15 cellular contexts compared by ENCODE assay signal in genomic region chr11:46657186-46657585, GRCh38. TPM values are rescaled to one million over a fixed set of nuclear protein-coding genes. Genes with fewer than 3 reads are reported as not detected.
DNase-seq lines count a peak whose midpoint lies in the region; ATAC-seq, FAIRE-seq and TF ChIP-seq lines count a peak whose summit lies in the region.
"Had no signal": no experiment of that assay in that cellular context is flagged by ENCODE, and none has a peak within 500 bp of the region (broad histone marks: within the 10 kb centered on the region; RNA-seq: fewer than 3 reads in every experiment).

No MANE protein-coding gene starts in this region.

- H3K4me1 Mint-ChIP-seq in MCF 10A (ENCODE audit: insufficient read depth, unreplicated experiment) = peaks cover 12% of the 10 kb centered on the region
- no peaks in the 10 kb centered on the region for H3K4me1 Mint-ChIP-seq in activated naive CD8-positive, alpha-beta T cell treated with anti-CD3 and anti-CD28 coated beads for 36 hours

- H3K27ac Mint-ChIP-seq in MCF 10A (ENCODE audit: low read depth, unreplicated experiment) = peak overlapping the region; percentile 73
- H3K27ac Mint-ChIP-seq in activated naive CD8-positive, alpha-beta T cell treated with anti-CD3 and anti-CD28 coated beads for 36 hours = no peak overlapping the region

- H4K20me1 ChIP-seq in endothelial cell of umbilical vein (replicated peaks; ENCODE audit: control insufficient read depth, extremely low read depth, insufficient read depth, low read length) (no peaks in the 10 kb centered on the region), osteoblast (ENCODE audit: insufficient read depth, low read length) (no peaks in the 10 kb centered on the region), hepatocyte (ENCODE audit: insufficient read depth, poor library complexity, severe bottlenecking) (no peaks in the 10 kb centered on the region)

- ATAC-seq in HG02678 (IDR thresholded peaks at IDR 0.05; ENCODE audit: unreplicated experiment) = no peak
- ATAC-seq: HCT116 had no signal

- H3K9me3 Mint-ChIP-seq in MCF 10A (ENCODE audit: unreplicated experiment) = no peaks in the 10 kb centered on the region
- H3K9me3 Mint-ChIP-seq in activated naive CD8-positive, alpha-beta T cell treated with anti-CD3 and anti-CD28 coated beads for 36 hours = no peaks in the 10 kb centered on the region

- TF ChIP-seq POLR2A in breast epithelium (IDR thresholded peaks at IDR 0.05) (no peak), endothelial cell of umbilical vein (IDR thresholded peaks at IDR 0.05; ENCODE audit: low read depth, low read length) (no peak)

- no peak for TF ChIP-seq CTCF in MCF 10A (IDR thresholded peaks at IDR 0.05; ENCODE audit: unreplicated experiment)
- TF ChIP-seq CTCF in breast epithelium (IDR thresholded peaks at IDR 0.05) = no peak
- TF ChIP-seq CTCF in endothelial cell of umbilical vein (IDR thresholded peaks at IDR 0.05; ENCODE audit: extremely low read depth in 1 of 2, insufficient read depth in 1 of 2, low read depth in 1 of 2, low read length in 2 of 2) = no peak
- no peak for TF ChIP-seq CTCF in osteoblast (IDR thresholded peaks at IDR 0.05; ENCODE audit: extremely low read depth, low read depth, low read length)
- TF ChIP-seq CTCF in hepatocyte (IDR thresholded peaks at IDR 0.05; ENCODE audit: poor library complexity) = no peak

- DNase-seq in MCF 10A (ENCODE audit: unreplicated experiment) (no peak), breast epithelium (ENCODE audit: low spot score in 2 of 2) (no peak), endothelial cell of umbilical vein (ENCODE audit: low read depth, low spot score) (no peak), osteoblast (ENCODE audit: insufficient read length, low spot score, missing footprints) (no peak), HuH-7.5 (ENCODE audit: low spot score) (no peak), hepatocyte (ENCODE audit: low spot score) (no peak)
- no peak for DNase-seq in activated naive CD8-positive, alpha-beta T cell treated with anti-CD3 and anti-CD28 coated beads for 36 hours
- DNase-seq: Caco-2, NCI-H1436, NCI-H2081, NCI-H524, Peyer's patch had no signal

- H3K9me2 ChIP-seq in hepatocyte (replicated peaks; ENCODE audit: insufficient read depth) = no peaks in the 10 kb centered on the region

- H3K27ac ChIP-seq in breast epithelium = peak overlapping the region in 1 of 2 donors; percentile 4
- no peak overlapping the region for H3K27ac ChIP-seq in endothelial cell of umbilical vein (ENCODE audit: insufficient read depth, low read depth, low read length)
- H3K27ac ChIP-seq in osteoblast (ENCODE audit: low read depth, low read length) = peak overlapping the region; percentile 21
- H3K27ac ChIP-seq in hepatocyte = no peak overlapping the region
- H3K27ac ChIP-seq: Peyer's patch had no signal

- CTCF ChIA-PET in MCF 10A (lab: Yijun Ruan, JAX) (interaction anchor here (1.5 kb wide), 1 partner anchor 15 kb away, joined by 3 read pairs; no protein-coding TSS in a partner anchor), endothelial cell of umbilical vein (lab: Charles Lee) (interaction anchor here (0.9 to 1.2 kb wide), 2 partner anchors 20 to 128 kb away, joined by 3 read pairs; no protein-coding TSS in a partner anchor)

- POLR2A ChIA-PET in MCF 10A (lab: Yijun Ruan, JAX) = interaction anchor here (1.2 to 3.9 kb wide), 4 partner anchors 15 to 44 kb away, joined by 3 to 24 read pairs (median 6); partner anchors contain the start of genes ARHGAP1 and ZNF408
- POLR2A ChIA-PET in endothelial cell of umbilical vein (lab: Charles Lee) = interaction anchor here (0.6 kb wide), 1 partner anchor 1069 kb away, joined by 5 read pairs; no protein-coding TSS in a partner anchor

- H3K9me3 ChIP-seq in breast epithelium = no peaks in the 10 kb centered on the region
- H3K9me3 ChIP-seq in endothelial cell of umbilical vein (replicated peaks; ENCODE audit: control insufficient read depth, insufficient read depth, low read length) = no peaks in the 10 kb centered on the region
- no peaks in the 10 kb centered on the region for H3K9me3 ChIP-seq in osteoblast (ENCODE audit: low read depth, low read length)
- no peaks in the 10 kb centered on the region for H3K9me3 ChIP-seq in hepatocyte (ENCODE audit: low read depth)
- H3K9me3 ChIP-seq: Caco-2, Peyer's patch had no signal

- no peak overlapping the region for H3K4me3 ChIP-seq in breast epithelium
- no peak overlapping the region for H3K4me3 ChIP-seq in endothelial cell of umbilical vein (replicated peaks in 1 of 3; ENCODE audit: insufficient read depth in 1 of 3, low read depth in 1 of 3, low read length in 3 of 3)
- no peak overlapping the region for H3K4me3 ChIP-seq in osteoblast (ENCODE audit: insufficient read depth, low read length)
- H3K4me3 ChIP-seq in hepatocyte = no peak overlapping the region
- H3K4me3 ChIP-seq: Peyer's patch had no signal

- H3K36me3 ChIP-seq in breast epithelium (peaks cover 15% of the 10 kb centered on the region), endothelial cell of umbilical vein (ENCODE audit: control insufficient read depth in 2 of 2, extremely low read depth in 1 of 2, insufficient read depth in 2 of 2, low read length in 2 of 2) (peaks cover 12 to 18% of the 10 kb centered on the region in 2 experiments), osteoblast (ENCODE audit: insufficient read depth, low read length) (peaks cover 41% of the 10 kb centered on the region), hepatocyte (replicated peaks; ENCODE audit: insufficient read depth, low read depth) (peaks cover 4% of the 10 kb centered on the region)

- BruUV-seq in MCF 10A (replicated peaks; lab: Mats Ljungman, UMichigan) (no TSS peak), endothelial cell of umbilical vein (replicated peaks; lab: Mats Ljungman, UMichigan) (no TSS peak)

- no peak overlapping the region for H2AFZ ChIP-seq in endothelial cell of umbilical vein (ENCODE audit: low read depth, low read length)
- no peak overlapping the region for H2AFZ ChIP-seq in osteoblast (ENCODE audit: low read length)
- H2AFZ ChIP-seq in hepatocyte = no peak overlapping the region

- intact Hi-C loops in MCF 10A (cut with micrococcal nuclease) = no loop called here
- intact Hi-C loops in breast epithelium (cut with DNase I; ENCODE audit: low total_unique reads) = no loop called here
- intact Hi-C loops in endothelial cell of umbilical vein (cut with micrococcal nuclease) = no loop called here

- no peaks in the 10 kb centered on the region for H3K27me3 Mint-ChIP-seq in MCF 10A (ENCODE audit: insufficient read depth, unreplicated experiment)
- no peaks in the 10 kb centered on the region for H3K27me3 Mint-ChIP-seq in activated naive CD8-positive, alpha-beta T cell treated with anti-CD3 and anti-CD28 coated beads for 36 hours

- dilution Hi-C loops in endothelial cell of umbilical vein (cut with MboI; ENCODE audit: extremely low pct_ligation_motif_present, low sequenced_read_pairs) = no loop called here

- H3K4me1 ChIP-seq in breast epithelium (no peaks in the 10 kb centered on the region), endothelial cell of umbilical vein (ENCODE audit: control insufficient read depth, extremely low read depth, insufficient read depth, low read length) (no peaks in the 10 kb centered on the region), osteoblast (ENCODE audit: insufficient read depth, low read length) (peaks cover 14% of the 10 kb centered on the region), hepatocyte (ENCODE audit: insufficient read depth) (peaks cover 14% of the 10 kb centered on the region)
- H3K4me1 ChIP-seq: Caco-2, Peyer's patch had no signal

- H3K9me1 ChIP-seq in endothelial cell of umbilical vein (replicated peaks; ENCODE audit: control insufficient read depth, extremely low read depth, insufficient read depth, low read length) = no peaks in the 10 kb centered on the region

- no peaks in the 10 kb centered on the region for H3K27me3 ChIP-seq in breast epithelium
- no peaks in the 10 kb centered on the region for H3K27me3 ChIP-seq in endothelial cell of umbilical vein (ENCODE audit: control insufficient read depth in 2 of 2, insufficient read depth in 2 of 2, low read length in 2 of 2)
- no peaks in the 10 kb centered on the region for H3K27me3 ChIP-seq in osteoblast (ENCODE audit: insufficient read depth, low read length)
- H3K27me3 ChIP-seq in hepatocyte = no peaks in the 10 kb centered on the region
- H3K27me3 ChIP-seq: Peyer's patch had no signal

- 88% methylated on average over 3 of the region's 3 CpGs for WGBS in hepatocyte (ENCODE audit: low lambda C conversion rate, missing lambda C conversion rate)

- H3K4me2 ChIP-seq in endothelial cell of umbilical vein (ENCODE audit: insufficient read depth, low read length) = no peak overlapping the region
- H3K4me2 ChIP-seq in osteoblast (ENCODE audit: insufficient read depth, low read length) = no peak overlapping the region
- H3K4me2 ChIP-seq in hepatocyte = no peak overlapping the region

- peaks cover 78% of the 10 kb centered on the region for H3K36me3 Mint-ChIP-seq in MCF 10A (ENCODE audit: insufficient read depth, unreplicated experiment)
- H3K36me3 Mint-ChIP-seq in activated naive CD8-positive, alpha-beta T cell treated with anti-CD3 and anti-CD28 coated beads for 36 hours = peaks cover 2% of the 10 kb centered on the region

- H3K9ac ChIP-seq in endothelial cell of umbilical vein (replicated peaks; ENCODE audit: extremely low read depth, insufficient read depth, low read length) = no peak overlapping the region

- no peak overlapping the region for H3K4me3 Mint-ChIP-seq in MCF 10A (ENCODE audit: unreplicated experiment)
- no peak overlapping the region for H3K4me3 Mint-ChIP-seq in activated naive CD8-positive, alpha-beta T cell treated with anti-CD3 and anti-CD28 coated beads for 36 hours

- H3K79me2 ChIP-seq in endothelial cell of umbilical vein (ENCODE audit: control insufficient read depth, insufficient read depth, low read length) (no peaks in the 10 kb centered on the region), osteoblast (ENCODE audit: insufficient read depth, low read length) (no peaks in the 10 kb centered on the region), hepatocyte (peaks cover 2% of the 10 kb centered on the region)

- FAIRE-seq in endothelial cell of umbilical vein (lab: Jason Lieb, UNC) = peak; percentile 42
- FAIRE-seq: A204.1 had no signal

RNA-seq across cellular contexts. Expression of gene ATG13, which starts 39.8 kb away (rescaled TPM):
- 75.1 and 91.7 TPM in 2 replicates for total RNA-seq in MCF 10A (2022)
- 100 to 1,000 TPM in 1 of 3 donors, 10 to 100 TPM in 2; 84.2 to 113 (median 87.5) TPM for total RNA-seq in breast epithelium
- total RNA-seq in endothelial cell of umbilical vein = 66.5 and 67.3 TPM in 2 replicates
- polyA plus RNA-seq in endothelial cell of umbilical vein = 60.1 and 71.0 TPM in 2 replicates
- 51.2 and 56.9 TPM in 2 replicates for polyA plus RNA-seq in endothelial cell of umbilical vein (2011; cell fraction: cytosol; rRNA removed)
- polyA plus RNA-seq in endothelial cell of umbilical vein (2011; cell fraction: nucleus; rRNA removed) = 94.3 and 102 TPM in 2 replicates
- polyA plus RNA-seq in endothelial cell of umbilical vein (2012) = 39.0 and 39.7 TPM in 2 replicates
- polyA minus RNA-seq in endothelial cell of umbilical vein = 82.7 and 117 TPM in 2 replicates
- polyA minus RNA-seq in endothelial cell of umbilical vein (2011; cell fraction: cytosol; rRNA and poly(A)+ RNA removed) = 44.4 TPM
- 63.6 and 70.2 TPM in 2 replicates for polyA minus RNA-seq in endothelial cell of umbilical vein (2011; cell fraction: nucleus; rRNA and poly(A)+ RNA removed)
- total RNA-seq in osteoblast = 70.9 and 71.9 TPM in 2 replicates
- total RNA-seq in activated naive CD8-positive, alpha-beta T cell treated with anti-CD3 and anti-CD28 coated beads for 36 hours = 10 to 100 TPM; 49.2 to 51.4 TPM
- 60.8 and 89.6 TPM in 2 replicates for total RNA-seq in hepatocyte
- polyA plus RNA-seq in hepatocyte = 50.9 and 54.9 TPM in 2 replicates

RNA-seq across cellular contexts. Expression of gene HARBI1, which starts 40.2 kb away (rescaled TPM):
- 6.8 and 8.5 TPM in 2 replicates for total RNA-seq in MCF 10A (2022)
- 1 to 10 TPM; 1.6 to 9.1 (median 3.5) TPM for total RNA-seq in breast epithelium
- 3.2 and 4.7 TPM in 2 replicates for total RNA-seq in endothelial cell of umbilical vein
- polyA plus RNA-seq in endothelial cell of umbilical vein = 2.7 and 3.1 TPM in 2 replicates
- 2.3 and 2.6 TPM in 2 replicates for polyA plus RNA-seq in endothelial cell of umbilical vein (2011; cell fraction: cytosol; rRNA removed)
- 2.0 and 2.5 TPM in 2 replicates for polyA plus RNA-seq in endothelial cell of umbilical vein (2011; cell fraction: nucleus; rRNA removed)
- 4.9 and 5.3 TPM in 2 replicates for polyA plus RNA-seq in endothelial cell of umbilical vein (2012)
- polyA minus RNA-seq in endothelial cell of umbilical vein = 5.9 and 6.2 TPM in 2 replicates
- polyA minus RNA-seq in endothelial cell of umbilical vein (2011; cell fraction: cytosol; rRNA and poly(A)+ RNA removed) = 2.0 TPM
- 5.6 and 6.6 TPM in 2 replicates for polyA minus RNA-seq in endothelial cell of umbilical vein (2011; cell fraction: nucleus; rRNA and poly(A)+ RNA removed)
- 5.8 and 6.2 TPM in 2 replicates for total RNA-seq in osteoblast
- 1 to 10 TPM; 2.6 to 4.5 TPM for total RNA-seq in activated naive CD8-positive, alpha-beta T cell treated with anti-CD3 and anti-CD28 coated beads for 36 hours
- 4.5 and 6.5 TPM in 2 replicates for total RNA-seq in hepatocyte
- 3.7 and 4.4 TPM in 2 replicates for polyA plus RNA-seq in hepatocyte

RNA-seq across cellular contexts. Expression of gene ARHGAP1, which starts 43.2 kb away (rescaled TPM):
- 61.0 and 63.6 TPM in 2 replicates for total RNA-seq in MCF 10A (2022)
- total RNA-seq in breast epithelium = 10 to 100 TPM; 26.5 to 55.7 (median 33.8) TPM
- total RNA-seq in endothelial cell of umbilical vein = 58.2 and 63.4 TPM in 2 replicates
- 30.9 and 31.0 TPM in 2 replicates for polyA plus RNA-seq in endothelial cell of umbilical vein
- polyA plus RNA-seq in endothelial cell of umbilical vein (2011; cell fraction: cytosol; rRNA removed) = 21.4 and 22.9 TPM in 2 replicates
- 20.7 and 26.0 TPM in 2 replicates for polyA plus RNA-seq in endothelial cell of umbilical vein (2011; cell fraction: nucleus; rRNA removed)
- polyA plus RNA-seq in endothelial cell of umbilical vein (2012) = 36.3 and 44.9 TPM in 2 replicates
- 73.9 and 78.7 TPM in 2 replicates for polyA minus RNA-seq in endothelial cell of umbilical vein
- 23.8 TPM for polyA minus RNA-seq in endothelial cell of umbilical vein (2011; cell fraction: cytosol; rRNA and poly(A)+ RNA removed)
- 17.7 and 23.4 TPM in 2 replicates for polyA minus RNA-seq in endothelial cell of umbilical vein (2011; cell fraction: nucleus; rRNA and poly(A)+ RNA removed)
- total RNA-seq in osteoblast = 88.3 and 100 TPM in 2 replicates
- total RNA-seq in activated naive CD8-positive, alpha-beta T cell treated with anti-CD3 and anti-CD28 coated beads for 36 hours = 10 to 100 TPM; 45.1 to 46.8 TPM
- 19.6 and 23.4 TPM in 2 replicates for total RNA-seq in hepatocyte
- 56.0 and 62.8 TPM in 2 replicates for polyA plus RNA-seq in hepatocyte

RNA-seq across cellular contexts. Expression of gene ZNF408, which starts 43.6 kb away (rescaled TPM):
- total RNA-seq in MCF 10A (2022) (14.5 and 15.3 TPM in 2 replicates), breast epithelium (1 to 10 TPM; 6.4 to 8.0 (median 7.5) TPM), endothelial cell of umbilical vein (10.3 and 10.9 TPM in 2 replicates), osteoblast (16.2 and 16.3 TPM in 2 replicates), hepatocyte (7.8 and 10.4 TPM in 2 replicates)
- polyA plus RNA-seq in endothelial cell of umbilical vein (7.8 and 11.0 TPM in 2 replicates), hepatocyte (10.7 and 13.6 TPM in 2 replicates)
- 5.7 and 6.7 TPM in 2 replicates for polyA plus RNA-seq in endothelial cell of umbilical vein (2011; cell fraction: cytosol; rRNA removed)
- polyA plus RNA-seq in endothelial cell of umbilical vein (2011; cell fraction: nucleus; rRNA removed) = 11.4 and 11.8 TPM in 2 replicates
- 6.2 and 7.9 TPM in 2 replicates for polyA plus RNA-seq in endothelial cell of umbilical vein (2012)
- 2.8 and 6.5 TPM in 2 replicates for polyA minus RNA-seq in endothelial cell of umbilical vein
- polyA minus RNA-seq in endothelial cell of umbilical vein (2011; cell fraction: cytosol; rRNA and poly(A)+ RNA removed) = 5.1 TPM
- 6.2 and 8.8 TPM in 2 replicates for polyA minus RNA-seq in endothelial cell of umbilical vein (2011; cell fraction: nucleus; rRNA and poly(A)+ RNA removed)
- total RNA-seq in activated naive CD8-positive, alpha-beta T cell treated with anti-CD3 and anti-CD28 coated beads for 36 hours = 10 to 100 TPM; 12.9 to 15.1 TPM
